In the genomic region with DNA sequence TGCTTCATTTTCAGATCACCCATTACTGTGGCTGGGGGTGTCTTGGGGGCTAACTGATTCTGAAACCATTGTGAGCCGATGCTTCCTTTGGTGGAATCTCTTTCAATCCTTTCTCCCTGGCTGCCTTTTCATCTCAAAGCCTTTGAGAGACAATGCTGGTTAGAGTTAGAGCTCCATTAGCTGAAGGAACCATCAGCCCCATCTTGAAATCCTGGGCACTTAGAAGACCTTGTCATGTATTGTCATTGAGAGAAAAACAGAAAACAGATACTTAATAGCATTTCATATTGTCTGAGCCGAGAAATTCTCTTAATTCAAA, we compare ENCODE assay signal across 2 cellular contexts.
TF ChIP-seq lines count a peak whose summit lies in the region.

No MANE protein-coding gene starts in this region.

TF ChIP-seq in H1, 55 proteins besides CTCF, POLR2A, EP300 and RAD21:
- no peak for TF ChIP-seq SUZ12 (IDR thresholded peaks at IDR 0.05; ENCODE audit: low read length)
- TF ChIP-seq SRF (IDR thresholded peaks at IDR 0.05; ENCODE audit: low read depth, low read length) = no peak
- TF ChIP-seq, protein P1, sequence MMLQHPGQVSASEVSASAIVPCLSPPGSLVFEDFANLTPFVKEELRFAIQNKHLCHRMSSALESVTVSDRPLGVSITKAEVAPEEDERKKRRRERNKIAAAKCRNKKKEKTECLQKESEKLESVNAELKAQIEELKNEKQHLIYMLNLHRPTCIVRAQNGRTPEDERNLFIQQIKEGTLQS (IDR thresholded peaks at IDR 0.05; ENCODE audit: insufficient read depth, low read depth, low read length) = no peak
- no peak for TF ChIP-seq ASH2L (IDR thresholded peaks at IDR 0.05; ENCODE audit: low read length)
- no peak for TF ChIP-seq PHF8 (conservative IDR thresholded peaks at IDR 0.05; ENCODE audit: low read depth, low read length)
- TF ChIP-seq, protein P2, sequence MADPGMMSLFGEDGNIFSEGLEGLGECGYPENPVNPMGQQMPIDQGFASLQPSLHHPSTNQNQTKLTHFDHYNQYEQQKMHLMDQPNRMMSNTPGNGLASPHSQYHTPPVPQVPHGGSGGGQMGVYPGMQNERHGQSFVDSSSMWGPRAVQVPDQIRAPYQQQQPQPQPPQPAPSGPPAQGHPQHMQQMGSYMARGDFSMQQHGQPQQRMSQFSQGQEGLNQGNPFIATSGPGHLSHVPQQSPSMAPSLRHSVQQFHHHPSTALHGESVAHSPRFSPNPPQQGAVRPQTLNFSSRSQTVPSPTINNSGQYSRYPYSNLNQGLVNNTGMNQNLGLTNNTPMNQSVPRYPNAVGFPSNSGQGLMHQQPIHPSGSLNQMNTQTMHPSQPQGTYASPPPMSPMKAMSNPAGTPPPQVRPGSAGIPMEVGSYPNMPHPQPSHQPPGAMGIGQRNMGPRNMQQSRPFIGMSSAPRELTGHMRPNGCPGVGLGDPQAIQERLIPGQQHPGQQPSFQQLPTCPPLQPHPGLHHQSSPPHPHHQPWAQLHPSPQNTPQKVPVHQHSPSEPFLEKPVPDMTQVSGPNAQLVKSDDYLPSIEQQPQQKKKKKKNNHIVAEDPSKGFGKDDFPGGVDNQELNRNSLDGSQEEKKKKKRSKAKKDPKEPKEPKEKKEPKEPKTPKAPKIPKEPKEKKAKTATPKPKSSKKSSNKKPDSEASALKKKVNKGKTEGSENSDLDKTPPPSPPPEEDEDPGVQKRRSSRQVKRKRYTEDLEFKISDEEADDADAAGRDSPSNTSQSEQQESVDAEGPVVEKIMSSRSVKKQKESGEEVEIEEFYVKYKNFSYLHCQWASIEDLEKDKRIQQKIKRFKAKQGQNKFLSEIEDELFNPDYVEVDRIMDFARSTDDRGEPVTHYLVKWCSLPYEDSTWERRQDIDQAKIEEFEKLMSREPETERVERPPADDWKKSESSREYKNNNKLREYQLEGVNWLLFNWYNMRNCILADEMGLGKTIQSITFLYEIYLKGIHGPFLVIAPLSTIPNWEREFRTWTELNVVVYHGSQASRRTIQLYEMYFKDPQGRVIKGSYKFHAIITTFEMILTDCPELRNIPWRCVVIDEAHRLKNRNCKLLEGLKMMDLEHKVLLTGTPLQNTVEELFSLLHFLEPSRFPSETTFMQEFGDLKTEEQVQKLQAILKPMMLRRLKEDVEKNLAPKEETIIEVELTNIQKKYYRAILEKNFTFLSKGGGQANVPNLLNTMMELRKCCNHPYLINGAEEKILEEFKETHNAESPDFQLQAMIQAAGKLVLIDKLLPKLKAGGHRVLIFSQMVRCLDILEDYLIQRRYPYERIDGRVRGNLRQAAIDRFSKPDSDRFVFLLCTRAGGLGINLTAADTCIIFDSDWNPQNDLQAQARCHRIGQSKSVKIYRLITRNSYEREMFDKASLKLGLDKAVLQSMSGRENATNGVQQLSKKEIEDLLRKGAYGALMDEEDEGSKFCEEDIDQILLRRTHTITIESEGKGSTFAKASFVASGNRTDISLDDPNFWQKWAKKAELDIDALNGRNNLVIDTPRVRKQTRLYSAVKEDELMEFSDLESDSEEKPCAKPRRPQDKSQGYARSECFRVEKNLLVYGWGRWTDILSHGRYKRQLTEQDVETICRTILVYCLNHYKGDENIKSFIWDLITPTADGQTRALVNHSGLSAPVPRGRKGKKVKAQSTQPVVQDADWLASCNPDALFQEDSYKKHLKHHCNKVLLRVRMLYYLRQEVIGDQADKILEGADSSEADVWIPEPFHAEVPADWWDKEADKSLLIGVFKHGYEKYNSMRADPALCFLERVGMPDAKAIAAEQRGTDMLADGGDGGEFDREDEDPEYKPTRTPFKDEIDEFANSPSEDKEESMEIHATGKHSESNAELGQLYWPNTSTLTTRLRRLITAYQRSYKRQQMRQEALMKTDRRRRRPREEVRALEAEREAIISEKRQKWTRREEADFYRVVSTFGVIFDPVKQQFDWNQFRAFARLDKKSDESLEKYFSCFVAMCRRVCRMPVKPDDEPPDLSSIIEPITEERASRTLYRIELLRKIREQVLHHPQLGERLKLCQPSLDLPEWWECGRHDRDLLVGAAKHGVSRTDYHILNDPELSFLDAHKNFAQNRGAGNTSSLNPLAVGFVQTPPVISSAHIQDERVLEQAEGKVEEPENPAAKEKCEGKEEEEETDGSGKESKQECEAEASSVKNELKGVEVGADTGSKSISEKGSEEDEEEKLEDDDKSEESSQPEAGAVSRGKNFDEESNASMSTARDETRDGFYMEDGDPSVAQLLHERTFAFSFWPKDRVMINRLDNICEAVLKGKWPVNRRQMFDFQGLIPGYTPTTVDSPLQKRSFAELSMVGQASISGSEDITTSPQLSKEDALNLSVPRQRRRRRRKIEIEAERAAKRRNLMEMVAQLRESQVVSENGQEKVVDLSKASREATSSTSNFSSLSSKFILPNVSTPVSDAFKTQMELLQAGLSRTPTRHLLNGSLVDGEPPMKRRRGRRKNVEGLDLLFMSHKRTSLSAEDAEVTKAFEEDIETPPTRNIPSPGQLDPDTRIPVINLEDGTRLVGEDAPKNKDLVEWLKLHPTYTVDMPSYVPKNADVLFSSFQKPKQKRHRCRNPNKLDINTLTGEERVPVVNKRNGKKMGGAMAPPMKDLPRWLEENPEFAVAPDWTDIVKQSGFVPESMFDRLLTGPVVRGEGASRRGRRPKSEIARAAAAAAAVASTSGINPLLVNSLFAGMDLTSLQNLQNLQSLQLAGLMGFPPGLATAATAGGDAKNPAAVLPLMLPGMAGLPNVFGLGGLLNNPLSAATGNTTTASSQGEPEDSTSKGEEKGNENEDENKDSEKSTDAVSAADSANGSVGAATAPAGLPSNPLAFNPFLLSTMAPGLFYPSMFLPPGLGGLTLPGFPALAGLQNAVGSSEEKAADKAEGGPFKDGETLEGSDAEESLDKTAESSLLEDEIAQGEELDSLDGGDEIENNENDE (IDR thresholded peaks at IDR 0.05; ENCODE audit: insufficient replicate concordance, low read length) = peak; percentile 12

TF ChIP-seq in neural cell, 6 proteins besides CTCF, POLR2A, EP300 and RAD21:
- TF ChIP-seq, protein P3, sequence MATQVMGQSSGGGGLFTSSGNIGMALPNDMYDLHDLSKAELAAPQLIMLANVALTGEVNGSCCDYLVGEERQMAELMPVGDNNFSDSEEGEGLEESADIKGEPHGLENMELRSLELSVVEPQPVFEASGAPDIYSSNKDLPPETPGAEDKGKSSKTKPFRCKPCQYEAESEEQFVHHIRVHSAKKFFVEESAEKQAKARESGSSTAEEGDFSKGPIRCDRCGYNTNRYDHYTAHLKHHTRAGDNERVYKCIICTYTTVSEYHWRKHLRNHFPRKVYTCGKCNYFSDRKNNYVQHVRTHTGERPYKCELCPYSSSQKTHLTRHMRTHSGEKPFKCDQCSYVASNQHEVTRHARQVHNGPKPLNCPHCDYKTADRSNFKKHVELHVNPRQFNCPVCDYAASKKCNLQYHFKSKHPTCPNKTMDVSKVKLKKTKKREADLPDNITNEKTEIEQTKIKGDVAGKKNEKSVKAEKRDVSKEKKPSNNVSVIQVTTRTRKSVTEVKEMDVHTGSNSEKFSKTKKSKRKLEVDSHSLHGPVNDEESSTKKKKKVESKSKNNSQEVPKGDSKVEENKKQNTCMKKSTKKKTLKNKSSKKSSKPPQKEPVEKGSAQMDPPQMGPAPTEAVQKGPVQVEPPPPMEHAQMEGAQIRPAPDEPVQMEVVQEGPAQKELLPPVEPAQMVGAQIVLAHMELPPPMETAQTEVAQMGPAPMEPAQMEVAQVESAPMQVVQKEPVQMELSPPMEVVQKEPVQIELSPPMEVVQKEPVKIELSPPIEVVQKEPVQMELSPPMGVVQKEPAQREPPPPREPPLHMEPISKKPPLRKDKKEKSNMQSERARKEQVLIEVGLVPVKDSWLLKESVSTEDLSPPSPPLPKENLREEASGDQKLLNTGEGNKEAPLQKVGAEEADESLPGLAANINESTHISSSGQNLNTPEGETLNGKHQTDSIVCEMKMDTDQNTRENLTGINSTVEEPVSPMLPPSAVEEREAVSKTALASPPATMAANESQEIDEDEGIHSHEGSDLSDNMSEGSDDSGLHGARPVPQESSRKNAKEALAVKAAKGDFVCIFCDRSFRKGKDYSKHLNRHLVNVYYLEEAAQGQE (IDR thresholded peaks at IDR 0.05; ENCODE audit: borderline replicate concordance) = no peak
- TF ChIP-seq SMC3 (conservative IDR thresholded peaks at IDR 0.05; ENCODE audit: poor library complexity) (no peak), MXI1 (conservative IDR thresholded peaks at IDR 0.05; ENCODE audit: poor library complexity, severe bottlenecking) (no peak), TAF1 (IDR thresholded peaks at IDR 0.05; ENCODE audit: low read depth) (no peak), POLR2AphosphoS5 (IDR thresholded peaks at IDR 0.05) (no peak), EZH2 (IDR thresholded peaks at IDR 0.05; ENCODE audit: borderline replicate concordance, insufficient read depth, low read length, poor library complexity, severe bottlenecking) (no peak)
